Comparison of ENCODE assay signal across 8 cellular contexts in the genomic region with DNA sequence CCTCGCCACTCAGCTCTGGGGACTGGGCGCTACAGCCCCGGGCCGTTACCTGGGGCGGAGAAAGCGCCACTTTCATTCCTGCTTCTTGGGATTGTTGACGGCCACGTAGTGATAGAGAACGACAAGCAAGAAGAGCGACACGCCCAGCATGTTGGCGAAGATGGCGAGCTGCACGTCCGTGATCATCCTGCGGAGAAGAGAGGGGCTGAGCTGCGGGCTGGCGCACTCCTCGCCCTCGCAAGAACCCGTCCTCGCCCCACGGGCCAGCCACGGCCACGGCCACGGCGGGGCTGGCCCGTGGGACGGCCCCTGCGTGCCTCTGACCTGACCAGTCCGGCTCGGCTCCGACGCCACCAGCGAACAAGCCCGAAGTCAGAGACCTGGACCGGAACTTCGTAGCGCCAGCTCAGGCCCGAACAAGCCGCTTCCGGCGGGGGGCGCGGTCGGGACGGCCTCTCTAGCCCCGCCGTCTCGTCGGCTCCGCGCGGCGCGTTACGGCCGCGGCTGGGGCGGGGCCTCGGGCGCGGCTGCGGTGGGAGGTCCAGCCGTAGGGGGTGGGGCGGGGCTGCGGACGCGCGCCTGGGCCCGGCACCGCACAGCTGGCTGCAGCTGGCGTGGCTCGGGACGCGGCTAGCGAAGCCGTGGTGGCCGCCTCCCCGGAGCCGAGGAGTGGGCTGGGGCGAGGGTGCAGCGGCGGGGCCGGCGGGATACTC. TPM values are rescaled to one million over a fixed set of nuclear protein-coding genes. Genes with fewer than 3 reads are reported as not detected.
DNase-seq lines count a peak whose midpoint lies in the region; ATAC-seq and TF ChIP-seq lines count a peak whose summit lies in the region.

A gene (minus strand): TSS at position 378 of the 713 bp plus-strand sequence.

- H3K4me3 ChIP-seq in right atrium auricular region, result peak within 1 kb of the TSS; percentile 65 to 98
- peak within 1 kb of the TSS; percentile 50 to 76 for H3K4me3 ChIP-seq in aorta (ENCODE audit: low read length in 2 of 2)

- peaks cover 25% of the 10 kb centered on the region for H3K36me3 ChIP-seq in right atrium auricular region
- no peaks in the 10 kb centered on the region for H3K36me3 ChIP-seq in aorta (ENCODE audit: control insufficient read depth in 1 of 2, insufficient read depth in 2 of 2, low read length in 1 of 2)

- H3K27ac ChIP-seq in angular gyrus (ENCODE audit: low read depth, low read length) (peak within 1 kb of the TSS; percentile 84), right atrium auricular region (peak within 1 kb of the TSS; percentile 97 to 98), aorta (ENCODE audit: low read depth in 1 of 2, low read length in 2 of 2) (peak within 1 kb of the TSS; percentile 83 to 90)

- H3K9me3 ChIP-seq in right atrium auricular region, result no peaks in the 10 kb centered on the region
- H3K9me3 ChIP-seq in aorta (ENCODE audit: control insufficient read depth, low read length), result no peaks in the 10 kb centered on the region

- intact Hi-C loops in aorta (cut with DNase I), result loop anchor here in 1 of 2 donors (2.0 kb wide), 1 partner anchor 19 kb away; no protein-coding TSS in a partner anchor

- WGBS in aorta, 2 donors, result 0% methylated on average over 64 to 86 of the region's 86 CpGs

- ATAC-seq in GM18498 (IDR thresholded peaks at IDR 0.05; ENCODE audit: unreplicated experiment) (peak; percentile 90), HG02884 (IDR thresholded peaks at IDR 0.05; ENCODE audit: unreplicated experiment) (peak; percentile 82), aorta (ENCODE audit: low FRiP score) (peak; percentile 96)

- H3K4me1 ChIP-seq in right atrium auricular region (peaks cover 0 to 56% of the 10 kb centered on the region in 2 donors), aorta (ENCODE audit: control insufficient read depth in 1 of 2, insufficient read depth in 2 of 2, low read length in 2 of 2) (no peaks in the 10 kb centered on the region)

- H3K27me3 ChIP-seq in right atrium auricular region (no peaks in the 10 kb centered on the region), aorta (ENCODE audit: control insufficient read depth in 1 of 2, insufficient read depth in 2 of 2, low read length in 1 of 2) (no peaks in the 10 kb centered on the region)

- DNase-seq in NCI-H1694 (lab: John Stamatoyannopoulos, UW) (peak; percentile 59), T-helper 2 cell (peak; percentile 75 to 95 (median 85)), right atrium auricular region (ENCODE audit: low spot score) (peak; percentile 95), putamen (ENCODE audit: low spot score) (peak; percentile 96), aorta (peak; percentile 97 to 98)

- TF ChIP-seq CTCF in right atrium auricular region (IDR thresholded peaks at IDR 0.05), result peak in 1 of 2 donors; percentile 7

RNA-seq across cellular contexts. Expression of the gene that starts here (rescaled TPM):
- 100 to 1,000 TPM; 379 to 465 TPM for total RNA-seq in right atrium auricular region
- 100 to 1,000 TPM; 219 to 260 TPM for total RNA-seq in aorta
- 100 to 1,000 TPM; 531 to 750 TPM for polyA plus RNA-seq in aorta

Comparison
In these comparisons a context has a peak if more than half of its experiments do, and no peak if none do; other contexts are left out.
1. Peak in every context shown above with its lines: DNase-seq, ATAC-seq, H3K4me3 ChIP-seq and H3K27ac ChIP-seq.